ENCODE assay signal across 9 cellular contexts in the genomic region with DNA sequence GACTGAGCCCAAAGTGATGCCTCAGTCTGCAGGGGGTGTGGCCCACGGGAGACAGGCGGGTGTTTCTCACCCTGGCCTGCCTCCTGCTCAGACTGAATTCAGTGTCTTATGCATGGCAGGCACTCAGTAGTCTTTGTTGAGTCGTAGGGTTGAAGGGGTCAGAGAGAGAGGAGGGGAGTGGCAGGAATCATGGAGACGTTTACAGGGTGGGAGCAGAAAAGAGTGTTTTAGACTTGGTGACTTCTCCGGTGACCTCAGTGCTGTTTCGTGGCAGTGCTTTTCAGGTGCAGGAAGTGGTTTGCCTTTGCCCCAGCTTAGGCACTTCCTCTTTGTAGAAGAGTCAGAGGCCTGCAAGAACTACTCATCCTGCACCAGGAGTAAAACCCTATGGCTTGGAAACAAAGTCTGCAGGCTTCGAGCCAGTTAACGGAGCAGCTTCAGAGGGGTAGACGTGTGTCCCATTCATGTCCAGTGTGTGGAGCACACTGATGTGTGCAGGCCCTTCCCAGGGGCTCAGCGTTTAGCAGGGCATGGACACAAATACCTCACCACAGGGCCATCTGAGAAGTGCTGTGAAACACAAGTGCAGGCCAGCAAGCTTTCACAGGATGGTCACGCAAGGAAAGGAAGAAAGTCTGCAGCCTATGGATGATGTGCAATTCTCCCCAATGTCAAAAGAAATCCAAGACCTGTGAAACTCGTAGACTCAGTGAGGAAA. TPM values are rescaled to one million over a fixed set of nuclear protein-coding genes. Genes with fewer than 3 reads are reported as not detected.
DNase-seq lines count a peak whose midpoint lies in the region; ATAC-seq and TF ChIP-seq lines count a peak whose summit lies in the region.
"Had no signal": no experiment of that assay in that cellular context is flagged by ENCODE, and none has a peak within 500 bp of the region (broad histone marks: within the 10 kb centered on the region; RNA-seq: fewer than 3 reads in every experiment).

No MANE protein-coding gene starts in this region.

- H3K4me1 ChIP-seq in lung (ENCODE audit: control insufficient read depth in 2 of 2, insufficient read depth in 2 of 2, low read length in 2 of 2) (peaks cover 0 to 11% of the 10 kb centered on the region in 2 donors), vagina (peaks cover 16% of the 10 kb centered on the region)

- H3K9me3 ChIP-seq in lung (ENCODE audit: control insufficient read depth in 2 of 2, insufficient read depth in 1 of 2, low read length in 1 of 2) (no peaks in the 10 kb centered on the region), vagina (no peaks in the 10 kb centered on the region)

- ATAC-seq in GM21723 (IDR thresholded peaks at IDR 0.05; ENCODE audit: unreplicated experiment) (peak; percentile 95), lung (ENCODE audit: insufficient read depth, low FRiP score) (peak; percentile 68)
- ATAC-seq: HCT116 had no signal

- intact Hi-C loops in vagina (cut with DNase I) = no loop called here

- TF ChIP-seq POLR2A in vagina (IDR thresholded peaks at IDR 0.05) = no peak

- H3K27me3 ChIP-seq in lung (ENCODE audit: control insufficient read depth, insufficient read depth) = no peaks in the 10 kb centered on the region
- H3K27me3 ChIP-seq in vagina = no peaks in the 10 kb centered on the region

- H3K36me3 ChIP-seq in lung (ENCODE audit: control insufficient read depth in 2 of 2, insufficient read depth in 2 of 2, low read length in 2 of 2) (no peaks in the 10 kb centered on the region), vagina (no peaks in the 10 kb centered on the region)

- H3K4me3 ChIP-seq in GM12865 (ENCODE audit: low read depth, low read length) (peak overlapping the region; percentile 47), lung (no peak overlapping the region), vagina (no peak overlapping the region)

- 25 to 47% methylated on average over 12 of the region's 12 CpGs for WGBS in lung, 2 donors

- H3K27ac ChIP-seq in lung (ENCODE audit: low read depth in 1 of 2, low read length in 1 of 2) (peak overlapping the region in 1 of 2 donors; percentile 63), vagina (no peak overlapping the region)

- TF ChIP-seq CTCF in GM12865 (IDR thresholded peaks at IDR 0.05; ENCODE audit: insufficient read depth, low read depth, low read length, missing control alignments) (no peak), lung (IDR thresholded peaks at IDR 0.05; ENCODE audit: control extremely low read depth, extremely low read depth) (no peak), vagina (IDR thresholded peaks at IDR 0.05) (no peak)

- DNase-seq in GM12865 (ENCODE audit: low read depth) (peak; percentile 92), M059J (ENCODE audit: low read depth) (peak; percentile 68), lung (ENCODE audit: low spot score) (peak; percentile 46), DMS79 (lab: John Stamatoyannopoulos, UW) (no peak), vagina (ENCODE audit: extremely low spot score in 2 of 2) (no peak), NCI-H510A (lab: John Stamatoyannopoulos, UW) (no peak)
- DNase-seq in activated CD8-positive, alpha-beta memory T cell treated with anti-CD3 and anti-CD28 coated beads for 4 hours (ENCODE audit: low read depth in 2 of 2) = peak; percentile 42 to 62

RNA-seq across cellular contexts. Expression of a gene that starts 24.5 kb away (rescaled TPM):
- 14.2 and 14.3 TPM in 2 replicates for total RNA-seq in M059J (2014; rRNA removed; shearing (Covaris generic))
- total RNA-seq in lung (10 to 100 TPM; 26.2 to 61.5 TPM), vagina (39.3 TPM)
- 10 to 100 TPM in 1 of 2 donors, 1 to 10 TPM in 1; 6.7 to 31.9 TPM for polyA plus RNA-seq in lung

Comparison
In these comparisons a context has a peak if more than half of its experiments do, and no peak if none do; other contexts are left out.
1. DNase-seq: peak in GM12865 (single experiment), M059J (single experiment), activated CD8-positive, alpha-beta memory T cell treated with anti-CD3 and anti-CD28 coated beads for 4 hours (2 of 2) and lung (single experiment); none in DMS79 (single experiment), vagina (0 of 2) and NCI-H510A (single experiment).